3 cellular contexts compared by ENCODE assay signal in genomic region chr2:87981182-87981581, GRCh38. TPM values are rescaled to one million over a fixed set of nuclear protein-coding genes. Genes with fewer than 3 reads are reported as not detected.
"Had no signal": no experiment of that assay in that cellular context is flagged by ENCODE, and none has a peak within 500 bp of the region (broad histone marks: within the 10 kb centered on the region; RNA-seq: fewer than 3 reads in every experiment).

No MANE protein-coding gene starts in this region.

RNA-seq across cellular contexts. Expression of gene RNU2-63P, which starts 35.2 kb away (rescaled TPM):
- total RNA-seq: GM23248, H4 had no signal
- polyA plus RNA-seq: GM23248, H1 had no signal
